13 cellular contexts compared by ENCODE assay signal in genomic region chr3:142568393-142569017, GRCh38.
"Had no signal": no experiment of that assay in that cellular context is flagged by ENCODE, and none has a peak within 500 bp of the region (broad histone marks: within the 10 kb centered on the region; RNA-seq: fewer than 3 reads in every experiment).

No MANE protein-coding gene starts in this region.

- DNase-seq: activated CD4-positive, alpha-beta T cell treated with anti-CD3 and anti-CD28 coated beads for 36 hours; activated naive CD4-positive, alpha-beta T cell treated with anti-CD3 and anti-CD28 coated beads for 36 hours; colonic mucosa; effector CD4-positive, alpha-beta T cell; hippocampal formation; left colon; natural killer cell; psoas muscle; sigmoid colon; stimulated activated CD4-positive, alpha-beta T cell treated with anti-CD3 and anti-CD28 coated beads, Interleukin-2, amount 100 ng/mL, for 48 hours; stimulated activated naive CD4-positive, alpha-beta T cell treated with Interleukin-2 at 50 U/mL for 16 hours; T-cell; T1000 had no signal

- H3K4me3 ChIP-seq: colonic mucosa, psoas muscle, sigmoid colon had no signal

- H3K9me3 ChIP-seq: colonic mucosa, psoas muscle, sigmoid colon had no signal

- ATAC-seq: activated CD4-positive, alpha-beta T cell treated with anti-CD3 and anti-CD28 coated beads for 36 hours; left colon; natural killer cell; psoas muscle; T-cell had no signal

- H3K27me3 ChIP-seq: colonic mucosa, sigmoid colon had no signal

- H3K36me3 ChIP-seq: colonic mucosa had no signal

- H3K27ac ChIP-seq: colonic mucosa, psoas muscle, sigmoid colon had no signal

- H3K4me1 ChIP-seq: colonic mucosa, psoas muscle, sigmoid colon had no signal
